ENCODE assay signal across 2 cellular contexts in the genomic region with DNA sequence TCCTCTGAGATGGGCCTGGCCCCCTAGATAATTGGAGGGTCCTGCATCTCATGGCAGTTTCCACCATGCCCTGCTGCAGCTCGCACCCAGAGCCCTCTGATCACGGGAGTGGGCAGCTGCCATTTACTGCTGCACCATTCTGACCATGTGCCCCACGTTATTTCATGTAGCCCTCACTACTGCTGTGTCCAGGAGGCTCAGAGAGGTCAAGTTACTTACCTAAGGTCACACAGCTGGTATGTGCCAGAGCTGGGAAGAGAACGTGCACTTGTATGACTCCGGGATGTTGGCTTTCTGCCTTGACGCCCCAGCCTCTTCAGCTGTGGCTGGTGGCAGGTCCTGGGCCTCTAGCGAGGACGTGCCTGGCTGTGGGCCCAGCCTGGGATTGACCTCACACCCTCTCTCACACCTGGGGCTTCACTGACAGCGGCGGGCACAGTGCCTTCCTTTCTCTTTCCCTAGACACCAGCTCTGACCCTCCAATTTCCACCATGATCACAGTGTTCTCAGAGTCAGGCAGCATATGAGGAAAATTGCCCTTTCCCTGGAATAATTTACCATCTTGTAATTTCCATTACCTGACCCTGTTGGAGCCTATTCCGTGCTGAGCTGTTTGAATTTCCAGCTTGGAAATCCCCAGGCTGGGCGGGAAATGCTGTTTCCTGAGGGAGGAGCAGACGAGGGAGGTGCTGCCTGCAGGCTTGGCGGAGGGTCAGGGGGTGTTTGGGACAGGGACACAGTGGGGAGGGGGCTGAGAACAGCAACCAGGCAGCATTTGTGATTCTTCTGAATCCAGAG.
TF ChIP-seq lines count a peak whose summit lies in the region.

No MANE protein-coding gene starts in this region.

TF ChIP-seq in H1, 55 proteins besides CTCF, POLR2A, EP300 and RAD21:
- TF ChIP-seq CBX8 (IDR thresholded peaks at IDR 0.05; ENCODE audit: borderline replicate concordance, low read depth, low read length) (no peak), RBBP5 (IDR thresholded peaks at IDR 0.05; ENCODE audit: borderline replicate concordance, low read depth, low read length) (no peak), SIRT6 (IDR thresholded peaks at IDR 0.05; ENCODE audit: low read length) (no peak), TCF12 (IDR thresholded peaks at IDR 0.05; ENCODE audit: low read depth, low read length) (no peak), CREB1 (IDR thresholded peaks at IDR 0.05) (no peak), NANOG (IDR thresholded peaks at IDR 0.05; ENCODE audit: insufficient read depth, low read depth, low read length, poor library complexity, severe bottlenecking) (no peak), MAFK (IDR thresholded peaks at IDR 0.05; ENCODE audit: low read depth, low read length) (no peak), CHD2 (IDR thresholded peaks at IDR 0.05; ENCODE audit: low read length) (no peak), EZH2 (IDR thresholded peaks at IDR 0.05; ENCODE audit: low read depth, low read length, severe bottlenecking) (no peak), KDM1A (IDR thresholded peaks at IDR 0.05; ENCODE audit: borderline replicate concordance, low read length) (peak; percentile 76), SIX5 (IDR thresholded peaks at IDR 0.05; ENCODE audit: low read depth, low read length) (no peak), TAF7 (optimal IDR thresholded peaks at IDR 0.05; ENCODE audit: borderline replicate concordance, low read depth, low read length) (no peak)
- TF ChIP-seq, protein P1, sequence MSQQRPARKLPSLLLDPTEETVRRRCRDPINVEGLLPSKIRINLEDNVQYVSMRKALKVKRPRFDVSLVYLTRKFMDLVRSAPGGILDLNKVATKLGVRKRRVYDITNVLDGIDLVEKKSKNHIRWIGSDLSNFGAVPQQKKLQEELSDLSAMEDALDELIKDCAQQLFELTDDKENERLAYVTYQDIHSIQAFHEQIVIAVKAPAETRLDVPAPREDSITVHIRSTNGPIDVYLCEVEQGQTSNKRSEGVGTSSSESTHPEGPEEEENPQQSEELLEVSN (IDR thresholded peaks at IDR 0.05) = peak; percentile 75
- TF ChIP-seq, protein P2, sequence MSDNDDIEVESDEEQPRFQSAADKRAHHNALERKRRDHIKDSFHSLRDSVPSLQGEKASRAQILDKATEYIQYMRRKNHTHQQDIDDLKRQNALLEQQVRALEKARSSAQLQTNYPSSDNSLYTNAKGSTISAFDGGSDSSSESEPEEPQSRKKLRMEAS (IDR thresholded peaks at IDR 0.05) = no peak

TF ChIP-seq in HepG2, 621 proteins besides CTCF, POLR2A, EP300 and RAD21 (continues in another document):
- no peak for TF ChIP-seq NFRKB (IDR thresholded peaks at IDR 0.05)
- no peak for TF ChIP-seq FOXP1 (IDR thresholded peaks at IDR 0.05)
- no peak for TF ChIP-seq FOXP1 (CRISPR knock-in tag; IDR thresholded peaks at IDR 0.05)
- TF ChIP-seq, protein P3, sequence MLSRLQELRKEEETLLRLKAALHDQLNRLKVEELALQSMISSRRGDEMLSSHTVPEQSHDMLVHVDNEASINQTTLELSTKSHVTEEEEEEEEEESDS (CRISPR knock-in tag; IDR thresholded peaks at IDR 0.05; ENCODE audit: borderline replicate concordance) = no peak
- no peak for TF ChIP-seq PCBP2 (optimal IDR thresholded peaks at IDR 0.05; ENCODE audit: low read depth, low read length, poor library complexity, severe bottlenecking)
- no peak for TF ChIP-seq ZNF292 (CRISPR knock-in tag; IDR thresholded peaks at IDR 0.05; ENCODE audit: borderline replicate concordance, low read depth)
- no peak for TF ChIP-seq FOXK1 (CRISPR knock-in tag; IDR thresholded peaks at IDR 0.05; ENCODE audit: borderline replicate concordance, low read depth)
- TF ChIP-seq, protein P4, sequence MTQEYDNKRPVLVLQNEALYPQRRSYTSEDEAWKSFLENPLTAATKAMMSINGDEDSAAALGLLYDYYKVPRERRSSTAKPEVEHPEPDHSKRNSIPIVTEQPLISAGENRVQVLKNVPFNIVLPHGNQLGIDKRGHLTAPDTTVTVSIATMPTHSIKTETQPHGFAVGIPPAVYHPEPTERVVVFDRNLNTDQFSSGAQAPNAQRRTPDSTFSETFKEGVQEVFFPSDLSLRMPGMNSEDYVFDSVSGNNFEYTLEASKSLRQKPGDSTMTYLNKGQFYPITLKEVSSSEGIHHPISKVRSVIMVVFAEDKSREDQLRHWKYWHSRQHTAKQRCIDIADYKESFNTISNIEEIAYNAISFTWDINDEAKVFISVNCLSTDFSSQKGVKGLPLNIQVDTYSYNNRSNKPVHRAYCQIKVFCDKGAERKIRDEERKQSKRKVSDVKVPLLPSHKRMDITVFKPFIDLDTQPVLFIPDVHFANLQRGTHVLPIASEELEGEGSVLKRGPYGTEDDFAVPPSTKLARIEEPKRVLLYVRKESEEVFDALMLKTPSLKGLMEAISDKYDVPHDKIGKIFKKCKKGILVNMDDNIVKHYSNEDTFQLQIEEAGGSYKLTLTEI (CRISPR knock-in tag; conservative IDR thresholded peaks at IDR 0.05) = no peak
- no peak for TF ChIP-seq DPF2 (CRISPR knock-in tag; IDR thresholded peaks at IDR 0.05; ENCODE audit: borderline replicate concordance, low read depth)
- TF ChIP-seq, protein P5, sequence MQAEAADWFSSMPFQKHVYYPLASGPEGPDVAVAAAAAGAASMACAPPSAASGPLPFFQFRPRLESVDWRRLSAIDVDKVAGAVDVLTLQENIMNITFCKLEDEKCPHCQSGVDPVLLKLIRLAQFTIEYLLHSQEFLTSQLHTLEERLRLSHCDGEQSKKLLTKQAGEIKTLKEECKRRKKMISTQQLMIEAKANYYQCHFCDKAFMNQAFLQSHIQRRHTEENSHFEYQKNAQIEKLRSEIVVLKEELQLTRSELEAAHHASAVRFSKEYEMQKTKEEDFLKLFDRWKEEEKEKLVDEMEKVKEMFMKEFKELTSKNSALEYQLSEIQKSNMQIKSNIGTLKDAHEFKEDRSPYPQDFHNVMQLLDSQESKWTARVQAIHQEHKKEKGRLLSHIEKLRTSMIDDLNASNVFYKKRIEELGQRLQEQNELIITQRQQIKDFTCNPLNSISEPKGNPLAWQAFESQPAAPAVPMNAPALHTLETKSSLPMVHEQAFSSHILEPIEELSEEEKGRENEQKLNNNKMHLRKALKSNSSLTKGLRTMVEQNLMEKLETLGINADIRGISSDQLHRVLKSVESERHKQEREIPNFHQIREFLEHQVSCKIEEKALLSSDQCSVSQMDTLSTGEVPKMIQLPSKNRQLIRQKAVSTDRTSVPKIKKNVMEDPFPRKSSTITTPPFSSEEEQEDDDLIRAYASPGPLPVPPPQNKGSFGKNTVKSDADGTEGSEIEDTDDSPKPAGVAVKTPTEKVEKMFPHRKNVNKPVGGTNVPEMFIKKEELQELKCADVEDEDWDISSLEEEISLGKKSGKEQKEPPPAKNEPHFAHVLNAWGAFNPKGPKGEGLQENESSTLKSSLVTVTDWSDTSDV (CRISPR knock-in tag; IDR thresholded peaks at IDR 0.05) = no peak
- TF ChIP-seq RELA (CRISPR knock-in tag; IDR thresholded peaks at IDR 0.05) = 0 out of 2 replicates have a peak, but pooled peaks have one; percentile 43
- TF ChIP-seq ELF3 (CRISPR knock-in tag; IDR thresholded peaks at IDR 0.05) = no peak
- TF ChIP-seq ZNF737 (CRISPR knock-in tag; IDR thresholded peaks at IDR 0.05; ENCODE audit: borderline replicate concordance) = no peak
- TF ChIP-seq ZNF12 (CRISPR knock-in tag; IDR thresholded peaks at IDR 0.05) = no peak
- TF ChIP-seq, protein P6, sequence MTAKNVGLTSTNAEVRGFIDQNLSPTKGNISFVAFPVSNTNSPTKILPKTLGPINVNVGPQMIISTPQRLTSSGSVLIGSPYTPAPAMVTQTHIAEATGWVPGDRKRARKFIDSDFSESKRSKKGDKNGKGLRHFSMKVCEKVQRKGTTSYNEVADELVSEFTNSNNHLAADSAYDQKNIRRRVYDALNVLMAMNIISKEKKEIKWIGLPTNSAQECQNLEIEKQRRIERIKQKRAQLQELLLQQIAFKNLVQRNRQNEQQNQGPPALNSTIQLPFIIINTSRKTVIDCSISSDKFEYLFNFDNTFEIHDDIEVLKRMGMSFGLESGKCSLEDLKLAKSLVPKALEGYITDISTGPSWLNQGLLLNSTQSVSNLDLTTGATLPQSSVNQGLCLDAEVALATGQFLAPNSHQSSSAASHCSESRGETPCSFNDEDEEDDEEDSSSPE (CRISPR knock-in tag; IDR thresholded peaks at IDR 0.05) = 0 out of 2 replicates have a peak, but pooled peaks have one; percentile 33
- no peak for TF ChIP-seq PHF21A (CRISPR knock-in tag; IDR thresholded peaks at IDR 0.05)
- TF ChIP-seq, protein P7, sequence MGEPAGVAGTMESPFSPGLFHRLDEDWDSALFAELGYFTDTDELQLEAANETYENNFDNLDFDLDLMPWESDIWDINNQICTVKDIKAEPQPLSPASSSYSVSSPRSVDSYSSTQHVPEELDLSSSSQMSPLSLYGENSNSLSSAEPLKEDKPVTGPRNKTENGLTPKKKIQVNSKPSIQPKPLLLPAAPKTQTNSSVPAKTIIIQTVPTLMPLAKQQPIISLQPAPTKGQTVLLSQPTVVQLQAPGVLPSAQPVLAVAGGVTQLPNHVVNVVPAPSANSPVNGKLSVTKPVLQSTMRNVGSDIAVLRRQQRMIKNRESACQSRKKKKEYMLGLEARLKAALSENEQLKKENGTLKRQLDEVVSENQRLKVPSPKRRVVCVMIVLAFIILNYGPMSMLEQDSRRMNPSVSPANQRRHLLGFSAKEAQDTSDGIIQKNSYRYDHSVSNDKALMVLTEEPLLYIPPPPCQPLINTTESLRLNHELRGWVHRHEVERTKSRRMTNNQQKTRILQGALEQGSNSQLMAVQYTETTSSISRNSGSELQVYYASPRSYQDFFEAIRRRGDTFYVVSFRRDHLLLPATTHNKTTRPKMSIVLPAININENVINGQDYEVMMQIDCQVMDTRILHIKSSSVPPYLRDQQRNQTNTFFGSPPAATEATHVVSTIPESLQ (CRISPR knock-in tag; conservative IDR thresholded peaks at IDR 0.05) = no peak
- no peak for TF ChIP-seq SP140L (CRISPR knock-in tag; IDR thresholded peaks at IDR 0.05; ENCODE audit: borderline replicate concordance)
- no peak for TF ChIP-seq NR2F2 (IDR thresholded peaks at IDR 0.05; ENCODE audit: borderline replicate concordance, low read depth)
- TF ChIP-seq KLF9 (CRISPR knock-in tag; IDR thresholded peaks at IDR 0.05; ENCODE audit: low read depth) = no peak
- no peak for TF ChIP-seq FOXK2 (IDR thresholded peaks at IDR 0.05)
- TF ChIP-seq, protein P8, sequence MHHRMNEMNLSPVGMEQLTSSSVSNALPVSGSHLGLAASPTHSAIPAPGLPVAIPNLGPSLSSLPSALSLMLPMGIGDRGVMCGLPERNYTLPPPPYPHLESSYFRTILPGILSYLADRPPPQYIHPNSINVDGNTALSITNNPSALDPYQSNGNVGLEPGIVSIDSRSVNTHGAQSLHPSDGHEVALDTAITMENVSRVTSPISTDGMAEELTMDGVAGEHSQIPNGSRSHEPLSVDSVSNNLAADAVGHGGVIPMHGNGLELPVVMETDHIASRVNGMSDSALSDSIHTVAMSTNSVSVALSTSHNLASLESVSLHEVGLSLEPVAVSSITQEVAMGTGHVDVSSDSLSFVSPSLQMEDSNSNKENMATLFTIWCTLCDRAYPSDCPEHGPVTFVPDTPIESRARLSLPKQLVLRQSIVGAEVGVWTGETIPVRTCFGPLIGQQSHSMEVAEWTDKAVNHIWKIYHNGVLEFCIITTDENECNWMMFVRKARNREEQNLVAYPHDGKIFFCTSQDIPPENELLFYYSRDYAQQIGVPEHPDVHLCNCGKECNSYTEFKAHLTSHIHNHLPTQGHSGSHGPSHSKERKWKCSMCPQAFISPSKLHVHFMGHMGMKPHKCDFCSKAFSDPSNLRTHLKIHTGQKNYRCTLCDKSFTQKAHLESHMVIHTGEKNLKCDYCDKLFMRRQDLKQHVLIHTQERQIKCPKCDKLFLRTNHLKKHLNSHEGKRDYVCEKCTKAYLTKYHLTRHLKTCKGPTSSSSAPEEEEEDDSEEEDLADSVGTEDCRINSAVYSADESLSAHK (CRISPR knock-in tag; IDR thresholded peaks at IDR 0.05; ENCODE audit: borderline replicate concordance) = no peak
- TF ChIP-seq, protein P9, sequence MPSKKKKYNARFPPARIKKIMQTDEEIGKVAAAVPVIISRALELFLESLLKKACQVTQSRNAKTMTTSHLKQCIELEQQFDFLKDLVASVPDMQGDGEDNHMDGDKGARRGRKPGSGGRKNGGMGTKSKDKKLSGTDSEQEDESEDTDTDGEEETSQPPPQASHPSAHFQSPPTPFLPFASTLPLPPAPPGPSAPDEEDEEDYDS (CRISPR knock-in tag; IDR thresholded peaks at IDR 0.05) = no peak
- TF ChIP-seq YY1 (IDR thresholded peaks at IDR 0.05; ENCODE audit: insufficient read depth, insufficient replicate concordance, low read depth, low read length) = no peak
- peak; percentile 76 for TF ChIP-seq ZMYM3 (CRISPR knock-in tag; IDR thresholded peaks at IDR 0.05)
- TF ChIP-seq ZNF24 (IDR thresholded peaks at IDR 0.05) = no peak
- TF ChIP-seq ZNF274 (CRISPR knock-in tag; IDR thresholded peaks at IDR 0.05) = 0 out of 2 replicates have a peak, but pooled peaks have one; percentile 25
- peak; percentile 98 for TF ChIP-seq ZNF768 (CRISPR knock-in tag; IDR thresholded peaks at IDR 0.05)
- no peak for TF ChIP-seq ZFP36L2 (CRISPR knock-in tag; IDR thresholded peaks at IDR 0.05)
- TF ChIP-seq MED13 (CRISPR knock-in tag; IDR thresholded peaks at IDR 0.05) = no peak
- TF ChIP-seq FOSL2 (CRISPR knock-in tag; IDR thresholded peaks at IDR 0.05) = no peak
- no peak for TF ChIP-seq NFKBIZ (CRISPR knock-in tag; IDR thresholded peaks at IDR 0.05)
- TF ChIP-seq, protein P10, sequence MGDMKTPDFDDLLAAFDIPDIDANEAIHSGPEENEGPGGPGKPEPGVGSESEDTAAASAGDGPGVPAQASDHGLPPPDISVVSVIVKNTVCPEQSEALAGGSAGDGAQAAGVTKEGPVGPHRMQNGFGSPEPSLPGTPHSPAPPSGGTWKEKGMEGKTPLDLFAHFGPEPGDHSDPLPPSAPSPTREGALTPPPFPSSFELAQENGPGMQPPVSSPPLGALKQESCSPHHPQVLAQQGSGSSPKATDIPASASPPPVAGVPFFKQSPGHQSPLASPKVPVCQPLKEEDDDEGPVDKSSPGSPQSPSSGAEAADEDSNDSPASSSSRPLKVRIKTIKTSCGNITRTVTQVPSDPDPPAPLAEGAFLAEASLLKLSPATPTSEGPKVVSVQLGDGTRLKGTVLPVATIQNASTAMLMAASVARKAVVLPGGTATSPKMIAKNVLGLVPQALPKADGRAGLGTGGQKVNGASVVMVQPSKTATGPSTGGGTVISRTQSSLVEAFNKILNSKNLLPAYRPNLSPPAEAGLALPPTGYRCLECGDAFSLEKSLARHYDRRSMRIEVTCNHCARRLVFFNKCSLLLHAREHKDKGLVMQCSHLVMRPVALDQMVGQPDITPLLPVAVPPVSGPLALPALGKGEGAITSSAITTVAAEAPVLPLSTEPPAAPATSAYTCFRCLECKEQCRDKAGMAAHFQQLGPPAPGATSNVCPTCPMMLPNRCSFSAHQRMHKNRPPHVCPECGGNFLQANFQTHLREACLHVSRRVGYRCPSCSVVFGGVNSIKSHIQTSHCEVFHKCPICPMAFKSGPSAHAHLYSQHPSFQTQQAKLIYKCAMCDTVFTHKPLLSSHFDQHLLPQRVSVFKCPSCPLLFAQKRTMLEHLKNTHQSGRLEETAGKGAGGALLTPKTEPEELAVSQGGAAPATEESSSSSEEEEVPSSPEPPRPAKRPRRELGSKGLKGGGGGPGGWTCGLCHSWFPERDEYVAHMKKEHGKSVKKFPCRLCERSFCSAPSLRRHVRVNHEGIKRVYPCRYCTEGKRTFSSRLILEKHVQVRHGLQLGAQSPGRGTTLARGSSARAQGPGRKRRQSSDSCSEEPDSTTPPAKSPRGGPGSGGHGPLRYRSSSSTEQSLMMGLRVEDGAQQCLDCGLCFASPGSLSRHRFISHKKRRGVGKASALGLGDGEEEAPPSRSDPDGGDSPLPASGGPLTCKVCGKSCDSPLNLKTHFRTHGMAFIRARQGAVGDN (CRISPR knock-in tag; IDR thresholded peaks at IDR 0.05) = peak; percentile 44; the same call in 1 of the 2 replicates
- 0 out of 2 replicates have a peak, but pooled peaks have one; percentile 7 for TF ChIP-seq ZFX (CRISPR knock-in tag; IDR thresholded peaks at IDR 0.05; ENCODE audit: low read depth)
- TF ChIP-seq SOX13 (IDR thresholded peaks at IDR 0.05) = no peak
- no peak for TF ChIP-seq SOX13 (CRISPR knock-in tag; conservative IDR thresholded peaks at IDR 0.05 in 1 of 2, IDR thresholded peaks at IDR 0.05 in 1 of 2)
